Comparison of ENCODE assay signal across 8 cellular contexts in genomic region chr18:43661570-43661969, GRCh38.
DNase-seq lines count a peak whose midpoint lies in the region; TF ChIP-seq lines count a peak whose summit lies in the region.

No MANE protein-coding gene starts in this region.

- no peaks in the 10 kb centered on the region for H3K27me3 ChIP-seq in mesenchymal stem cell (ENCODE audit: control insufficient read depth in 1 of 2, insufficient read depth in 1 of 2, low read length in 2 of 2)

- H2BK15ac ChIP-seq in mesenchymal stem cell (ENCODE audit: low read depth, poor library complexity, severe bottlenecking) = no peak overlapping the region

- WGBS in mesenchymal stem cell = 63% methylated on average over 2 of the region's 2 CpGs

- H2BK120ac ChIP-seq in mesenchymal stem cell (ENCODE audit: low read depth, low read length) = no peak overlapping the region

- H3K4ac ChIP-seq in mesenchymal stem cell (ENCODE audit: low read depth in 1 of 2, low read length in 2 of 2) = peak overlapping the region in 1 of 2 experiments; percentile 58

- no peak overlapping the region for H2BK5ac ChIP-seq in mesenchymal stem cell (ENCODE audit: low read depth, low read length, poor library complexity, severe bottlenecking)

- in situ Hi-C loops in astrocyte of the cerebellum (cut with HindIII; ENCODE audit: low sequenced_read_pairs) = no loop called here

- H4K8ac ChIP-seq in mesenchymal stem cell (ENCODE audit: low read length) = no peak overlapping the region

- H3K27ac ChIP-seq in mesenchymal stem cell (ENCODE audit: low read length, poor library complexity, severe bottlenecking) = peak overlapping the region; percentile 63

- peak overlapping the region; percentile 23 for H2AK5ac ChIP-seq in mesenchymal stem cell (ENCODE audit: low read length, severe bottlenecking)

- H3K4me3 Mint-ChIP-seq in activated T-cell treated with anti-CD3 and anti-CD28 coated beads, Interleukin-2, amount 50 U/mL, for 24 hours = no peak overlapping the region

- peak; percentile 37 for DNase-seq in ELR (ENCODE audit: low read depth)
- peak; percentile 86 for DNase-seq in H4 (ENCODE audit: low spot score)
- DNase-seq in NCI-H1092 (lab: John Stamatoyannopoulos, UW) = peak; percentile 24
- DNase-seq in astrocyte of the cerebellum (ENCODE audit: low read depth) = peak; percentile 49
- DNase-seq in mesenchymal stem cell = peak; percentile 74
- DNase-seq in activated T-cell treated with anti-CD3 and anti-CD28 coated beads, Interleukin-2, amount 50 U/mL, for 24 hours = no peak
- DNase-seq in NCI-H510A treated with DMSO at 0.1 percent for 48 hours (lab: John Stamatoyannopoulos, UW) = no peak
- DNase-seq in amygdala (lab: John Stamatoyannopoulos, UW) = no peak

- H3K27me3 Mint-ChIP-seq in activated T-cell treated with anti-CD3 and anti-CD28 coated beads, Interleukin-2, amount 50 U/mL, for 24 hours = no peaks in the 10 kb centered on the region

- no peak overlapping the region for H3K23ac ChIP-seq in mesenchymal stem cell (ENCODE audit: low read length in 2 of 2)

- peak overlapping the region in 1 of 2 experiments; percentile 55 for H3K14ac ChIP-seq in mesenchymal stem cell (ENCODE audit: low read length in 2 of 2)

- H3K9ac ChIP-seq in mesenchymal stem cell (ENCODE audit: low read length) = no peak overlapping the region

- peak overlapping the region in 1 of 2 experiments; percentile 95 for H2BK12ac ChIP-seq in mesenchymal stem cell (ENCODE audit: low read length in 2 of 2)

- no peak overlapping the region for H3K27ac Mint-ChIP-seq in activated T-cell treated with anti-CD3 and anti-CD28 coated beads, Interleukin-2, amount 50 U/mL, for 24 hours

- H3K9me3 ChIP-seq in mesenchymal stem cell (ENCODE audit: control insufficient read depth, low read length) = no peaks in the 10 kb centered on the region

- H3K79me1 ChIP-seq in mesenchymal stem cell (replicated peaks; ENCODE audit: low read length, poor library complexity, severe bottlenecking) = no peaks in the 10 kb centered on the region

- peaks cover 1% of the 10 kb centered on the region for H3K4me1 ChIP-seq in mesenchymal stem cell (ENCODE audit: control insufficient read depth, insufficient read depth, low read depth, low read length)

- H3K4me1 Mint-ChIP-seq in activated T-cell treated with anti-CD3 and anti-CD28 coated beads, Interleukin-2, amount 50 U/mL, for 24 hours (ENCODE audit: low read depth) = no peaks in the 10 kb centered on the region

- no peak overlapping the region for H4K91ac ChIP-seq in mesenchymal stem cell (ENCODE audit: low read length)

- TF ChIP-seq CTCF in astrocyte of the cerebellum (IDR thresholded peaks at IDR 0.05; ENCODE audit: low read depth, low read length, missing control alignments) = peak; percentile 59

- H3K18ac ChIP-seq in mesenchymal stem cell (ENCODE audit: low read depth in 1 of 2, low read length in 2 of 2) = peak overlapping the region in 1 of 2 experiments; percentile 78

- no peak overlapping the region for H2AFZ ChIP-seq in mesenchymal stem cell (ENCODE audit: low read depth, low read length)

- H3K4me3 ChIP-seq in astrocyte of the cerebellum (ENCODE audit: low read depth, low read length) (no peak overlapping the region), mesenchymal stem cell (ENCODE audit: insufficient read depth in 1 of 2, low read depth in 1 of 2, low read length in 2 of 2) (no peak overlapping the region)

- H3K4me2 ChIP-seq in mesenchymal stem cell (ENCODE audit: low read length, poor library complexity, severe bottlenecking) = no peak overlapping the region

- no peaks in the 10 kb centered on the region for H3K36me3 Mint-ChIP-seq in activated T-cell treated with anti-CD3 and anti-CD28 coated beads, Interleukin-2, amount 50 U/mL, for 24 hours (ENCODE audit: low read depth)

- no peaks in the 10 kb centered on the region for H3K36me3 ChIP-seq in mesenchymal stem cell (ENCODE audit: control insufficient read depth in 1 of 2, insufficient read depth in 2 of 2, low read depth in 1 of 2, low read length in 2 of 2)

- peaks cover 5% of the 10 kb centered on the region for H3K9me3 Mint-ChIP-seq in activated T-cell treated with anti-CD3 and anti-CD28 coated beads, Interleukin-2, amount 50 U/mL, for 24 hours

Comparison
In these comparisons a context has a peak if more than half of its experiments do, and no peak if none do; other contexts are left out.
1. DNase-seq: peak in ELR (single experiment), H4 (single experiment), NCI-H1092 (single experiment), astrocyte of the cerebellum (single experiment) and mesenchymal stem cell (single experiment); none in activated T-cell treated with anti-CD3 and anti-CD28 coated beads, Interleukin-2, amount 50 U/mL, for 24 hours (single experiment), NCI-H510A treated with DMSO at 0.1 percent for 48 hours (single experiment) and amygdala (0 of 56).